Comparison of ENCODE assay signal across 8 cellular contexts in the genomic region with DNA sequence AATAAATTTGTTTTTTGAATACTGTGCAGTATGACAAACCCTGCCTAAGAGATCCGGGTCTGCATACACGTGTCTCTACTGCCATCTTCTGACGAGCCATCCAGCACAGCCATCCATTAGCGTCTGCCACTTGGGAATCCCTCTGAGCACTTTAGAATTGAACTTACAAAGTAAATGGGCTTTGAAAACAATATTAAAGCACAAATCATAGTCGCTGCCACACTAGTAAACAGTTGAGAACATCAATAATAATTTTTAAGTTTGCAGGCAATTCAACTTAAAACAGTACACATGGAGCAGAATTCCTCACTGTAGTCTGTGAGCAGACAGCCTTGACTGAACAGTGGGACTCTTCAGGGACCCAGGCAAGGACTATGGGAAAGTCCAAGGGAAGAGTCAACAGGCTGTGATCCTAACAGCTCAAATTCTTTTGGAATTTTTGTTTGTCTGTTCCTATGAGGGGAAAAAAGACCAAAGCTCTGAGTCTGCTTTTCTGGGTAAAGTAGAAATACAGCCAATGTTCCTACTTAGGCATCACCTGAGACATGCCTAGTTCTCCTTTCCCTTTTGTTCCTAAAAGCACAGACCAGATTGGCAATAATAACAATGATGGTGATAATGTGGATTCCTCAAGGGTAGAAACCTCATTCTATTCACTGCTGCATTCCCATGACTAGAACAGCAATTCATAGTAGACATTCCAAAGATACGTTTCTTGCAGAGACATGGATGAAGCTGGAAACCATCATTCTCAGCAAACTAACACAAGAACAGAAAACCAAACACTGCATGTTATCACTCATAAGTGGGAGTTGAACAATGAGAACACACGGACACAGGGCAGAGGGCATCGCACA.
DNase-seq lines count a peak whose midpoint lies in the region; ATAC-seq and TF ChIP-seq lines count a peak whose summit lies in the region.

No MANE protein-coding gene starts in this region.

- no peaks in the 10 kb centered on the region for H3K27me3 ChIP-seq in gastrocnemius medialis

- TF ChIP-seq CTCF in gastrocnemius medialis (IDR thresholded peaks at IDR 0.05 in 4 of 5, conservative IDR thresholded peaks at IDR 0.05 in 1 of 5): peak; percentile 54 to 76 (median 59)

- H3K36me3 ChIP-seq in gastrocnemius medialis: no peaks in the 10 kb centered on the region

- no peaks in the 10 kb centered on the region for H3K9me3 ChIP-seq in gastrocnemius medialis

- ATAC-seq in HG02610 (IDR thresholded peaks at IDR 0.05; ENCODE audit: unreplicated experiment) (peak; percentile 62), gastrocnemius medialis (peak; percentile 82)

- H3K27ac ChIP-seq in gastrocnemius medialis: no peak overlapping the region

- H3K4me3 ChIP-seq in gastrocnemius medialis: no peak overlapping the region

- no peaks in the 10 kb centered on the region for H3K4me1 ChIP-seq in gastrocnemius medialis

- in situ Hi-C loops in gastrocnemius medialis (cut with MboI; ENCODE audit: low sequenced_read_pairs in 4 of 4): loop anchor here in 2 of 4 donors (5.0 to 10.0 kb wide), 2 partner anchors 466 to 468 kb away; no protein-coding TSS in a partner anchor

- no peak for TF ChIP-seq POLR2A in gastrocnemius medialis (IDR thresholded peaks at IDR 0.05)

- peak; percentile 21 to 22 for DNase-seq in activated CD4-positive, alpha-beta T cell treated with anti-CD3 and anti-CD28 coated beads for 24 hours (ENCODE audit: low read depth in 2 of 2)
- no peak for DNase-seq in activated CD4-positive, alpha-beta T cell treated with anti-CD3 and anti-CD28 coated beads for 1 hour
- DNase-seq in NAMALWA (ENCODE audit: low spot score) (peak; percentile 73), SKM-1 treated with dmso at 0.1 percent for 144 hours (lab: John Stamatoyannopoulos, UW; ENCODE audit: unreplicated experiment) (peak; percentile 55), amygdala (lab: John Stamatoyannopoulos, UW) (peak in 48 of 56 donors; percentile 0 to 79 (median 31)), hepatic stellate cell (ENCODE audit: low spot score) (peak; percentile 48), gastrocnemius medialis (peak; percentile 17 to 37)

- intact Hi-C loops in gastrocnemius medialis (cut with DNase I; ENCODE audit: low total_unique reads): loop anchor here (1.0 kb wide), 1 partner anchor 466 kb away; no protein-coding TSS in a partner anchor
